19 cellular contexts compared by ENCODE assay signal in the genomic region with DNA sequence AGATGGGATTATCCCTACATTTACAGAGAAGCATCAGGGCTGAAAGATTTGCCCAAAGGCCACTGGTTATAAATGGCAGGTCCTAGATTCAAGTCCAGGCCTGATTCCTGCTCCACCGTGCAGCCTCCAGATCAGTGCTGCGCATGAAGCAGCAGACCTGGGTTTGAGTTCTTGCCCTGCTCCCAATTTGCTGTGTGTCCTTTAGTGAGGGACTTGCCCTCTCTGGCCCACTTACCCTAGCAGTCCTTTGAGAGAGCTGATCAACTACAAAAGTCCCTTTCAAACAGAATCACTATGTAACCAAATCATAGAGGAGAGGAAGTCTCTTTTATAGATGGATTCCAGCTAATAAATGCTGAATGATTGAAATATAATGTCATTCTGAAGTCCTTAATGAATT.
A peak's percentile ranks its signal among the peaks of the same experiment; 100 is the strongest.
DNase-seq lines count a peak whose midpoint lies in the region; ATAC-seq and TF ChIP-seq lines count a peak whose summit lies in the region.
"Had no signal": no experiment of that assay in that cellular context is flagged by ENCODE, and none has a peak within 500 bp of the region (broad histone marks: within the 10 kb centered on the region; RNA-seq: fewer than 3 reads in every experiment).

No MANE protein-coding gene starts in this region.

- H3K14ac ChIP-seq in IMR-90 (replicated peaks; ENCODE audit: low read depth, low read length): no peak overlapping the region

- H3K4me1 ChIP-seq in IMR-90 (ENCODE audit: control insufficient read depth, insufficient read depth, low read length) (peaks cover 25% of the 10 kb centered on the region), smooth muscle cell (ENCODE audit: low read depth) (peaks cover 25% of the 10 kb centered on the region)

- no TSS peak for BruUV-seq in IMR-90 (replicated peaks; lab: Mats Ljungman, UMichigan)

- no peak overlapping the region for H3K4me3 ChIP-seq in IMR-90 (ENCODE audit: insufficient read depth, low read depth, low read length)
- no peak overlapping the region for H3K4me3 ChIP-seq in smooth muscle cell
- H3K4me3 ChIP-seq: GM23338 had no signal

- H3K27ac Mint-ChIP-seq in chondrocyte (ENCODE audit: unreplicated experiment): no peak overlapping the region
- H3K27ac Mint-ChIP-seq in immature natural killer cell: no peak overlapping the region
- H3K27ac Mint-ChIP-seq: CD4-positive, CD25-positive, alpha-beta regulatory T cell; GM23338 had no signal

- H2AFZ ChIP-seq in IMR-90 (replicated peaks; ENCODE audit: low read length, poor library complexity) (no peak overlapping the region), smooth muscle cell (ENCODE audit: low read depth) (no peak overlapping the region)
- H2AFZ ChIP-seq: GM23338 had no signal

- TF ChIP-seq CTCF in IMR-90 (conservative IDR thresholded peaks at IDR 0.05; ENCODE audit: low read depth, low read length) (no peak), chondrocyte (IDR thresholded peaks at IDR 0.05) (no peak), smooth muscle cell (IDR thresholded peaks at IDR 0.05; ENCODE audit: borderline replicate concordance, insufficient read depth, poor library complexity, severe bottlenecking) (no peak)

- H3K18ac ChIP-seq in IMR-90 (ENCODE audit: low read depth, low read length): no peak overlapping the region

- peaks cover 38% of the 10 kb centered on the region for H3F3A ChIP-seq in smooth muscle cell (ENCODE audit: low read depth)

- H3K56ac ChIP-seq in IMR-90 (ENCODE audit: extremely low read depth, insufficient read depth, low read length): no peak overlapping the region

- no peak overlapping the region for H3K9ac ChIP-seq in IMR-90 (ENCODE audit: low read depth, low read length)
- H3K9ac ChIP-seq in smooth muscle cell (ENCODE audit: low read depth): no peak overlapping the region

- H3K4me1 Mint-ChIP-seq in chondrocyte (ENCODE audit: low read depth): peaks cover 49% of the 10 kb centered on the region
- peaks cover 7 to 10% of the 10 kb centered on the region in 2 donors for H3K4me1 Mint-ChIP-seq in immature natural killer cell
- H3K4me1 Mint-ChIP-seq: CD8-positive, alpha-beta memory T cell had no signal

- CTCF ChIA-PET in IMR-90 (lab: Yijun Ruan, JAX): no interaction called here

- DNase-seq in IMR-90: no peak
- peak; percentile 20 for DNase-seq in chondrocyte (ENCODE audit: low spot score)
- DNase-seq in smooth muscle cell (lab: John Stamatoyannopoulos, UW; ENCODE audit: unreplicated experiment): no peak
- no peak for DNase-seq in NCI-H510A (lab: John Stamatoyannopoulos, UW)
- DNase-seq in NCI-H1092 treated with DMSO at 0.1 percent for 48 hours (lab: John Stamatoyannopoulos, UW): no peak
- DNase-seq in immature natural killer cell: no peak
- DNase-seq: ACHN; BE2C; C1 segment of cervical spinal cord; CD4-positive, CD25-positive, alpha-beta regulatory T cell; CD8-positive, alpha-beta memory T cell; COR-L47; DMS 273 treated with DMSO at 0.1 percent for 48 hours; DMS53; DND-41; EL; H7 had no signal

- no peaks in the 10 kb centered on the region for H3K27me3 Mint-ChIP-seq in chondrocyte (ENCODE audit: low read depth)
- no peaks in the 10 kb centered on the region for H3K27me3 Mint-ChIP-seq in immature natural killer cell (ENCODE audit: low read depth in 3 of 3)

- H2AK9ac ChIP-seq in IMR-90 (replicated peaks; ENCODE audit: low read depth, low read length, poor library complexity): no peak overlapping the region

- peaks cover 11% of the 10 kb centered on the region for H3K79me2 ChIP-seq in smooth muscle cell (ENCODE audit: low read depth)

- 0 out of 3 replicates have a peak overlapping the region, but pooled peaks have one; percentile 30 for H2BK15ac ChIP-seq in IMR-90 (ENCODE audit: low read depth, low read length)

- POLR2A ChIA-PET in IMR-90 (lab: Charles Lee; ENCODE audit: unreplicated experiment): no interaction called here

- H3K27me3 ChIP-seq in IMR-90 (ENCODE audit: control insufficient read depth, insufficient read depth, low read length): no peaks in the 10 kb centered on the region
- no peaks in the 10 kb centered on the region for H3K27me3 ChIP-seq in smooth muscle cell (ENCODE audit: low read depth)
- H3K27me3 ChIP-seq: BE2C had no signal

- no peaks in the 10 kb centered on the region; the same call in 1 of the 2 replicates for H3K36me3 ChIP-seq in IMR-90 (ENCODE audit: control insufficient read depth, insufficient read depth, low read length)
- H3K36me3 ChIP-seq in smooth muscle cell (ENCODE audit: low read depth): no peaks in the 10 kb centered on the region
- H3K36me3 ChIP-seq: BE2C had no signal

- H3K36me3 Mint-ChIP-seq in chondrocyte (ENCODE audit: low read depth): peaks cover 13% of the 10 kb centered on the region
- H3K36me3 Mint-ChIP-seq in immature natural killer cell: no peaks in the 10 kb centered on the region
- H3K36me3 Mint-ChIP-seq: CD4-positive, CD25-positive, alpha-beta regulatory T cell; CD8-positive, alpha-beta memory T cell had no signal

- H3K27ac ChIP-seq in IMR-90 (ENCODE audit: insufficient read depth, low read length) (no peak overlapping the region), smooth muscle cell (ENCODE audit: low read depth) (peak overlapping the region; percentile 95)

- H2BK120ac ChIP-seq in IMR-90 (ENCODE audit: low read depth, low read length): no peak overlapping the region

- TF ChIP-seq POLR2A in IMR-90 (IDR thresholded peaks at IDR 0.05; ENCODE audit: low read depth, low read length): no peak

- H4K91ac ChIP-seq in IMR-90 (ENCODE audit: insufficient read depth, low read depth, low read length): 0 out of 2 replicates have a peak overlapping the region, but pooled peaks have one; percentile 1

- H3K4me2 ChIP-seq in IMR-90 (ENCODE audit: low read depth, low read length) (no peak overlapping the region), smooth muscle cell (no peak overlapping the region)
- H3K4me2 ChIP-seq: GM23338 had no signal

- H3K9me3 Mint-ChIP-seq in chondrocyte (ENCODE audit: low read depth): no peaks in the 10 kb centered on the region
- no peaks in the 10 kb centered on the region for H3K9me3 Mint-ChIP-seq in immature natural killer cell
- H3K9me3 Mint-ChIP-seq: CD4-positive, CD25-positive, alpha-beta regulatory T cell; CD8-positive, alpha-beta memory T cell; GM23338 had no signal

- H3K4ac ChIP-seq in IMR-90 (ENCODE audit: low read depth, low read length): no peak overlapping the region

- peaks cover 27% of the 10 kb centered on the region for H3K9me1 ChIP-seq in IMR-90 (ENCODE audit: insufficient read depth, low read length)

- no peak for ATAC-seq in IMR-90 (ENCODE audit: low read depth)
- ATAC-seq: GM23338, HCT116 had no signal

- in situ Hi-C loops in IMR-90 (cut with MboI; ENCODE audit: low sequenced_read_pairs): no loop called here

- H3K4me3 Mint-ChIP-seq in chondrocyte (ENCODE audit: unreplicated experiment): no peak overlapping the region
- H3K4me3 Mint-ChIP-seq in immature natural killer cell: no peak overlapping the region
- H3K4me3 Mint-ChIP-seq: CD4-positive, CD25-positive, alpha-beta regulatory T cell; CD8-positive, alpha-beta memory T cell; GM23338 had no signal

- H4K5ac ChIP-seq in IMR-90 (ENCODE audit: low read depth, low read length): no peak overlapping the region

- H3K23ac ChIP-seq in IMR-90 (ENCODE audit: low read depth, low read length): no peak overlapping the region

- intact Hi-C loops in IMR-90 (cut with micrococcal nuclease): no loop called here

- H2AK5ac ChIP-seq in IMR-90 (ENCODE audit: low read depth, low read length): no peak overlapping the region

- H4K20me1 ChIP-seq in IMR-90 (ENCODE audit: insufficient read depth, low read length): no peaks in the 10 kb centered on the region
- no peaks in the 10 kb centered on the region for H4K20me1 ChIP-seq in smooth muscle cell (ENCODE audit: low read depth)

- H2BK5ac ChIP-seq in IMR-90 (ENCODE audit: low read depth, low read length, poor library complexity, severe bottlenecking): no peak overlapping the region

- 100% methylated on average over 1 of the region's 2 CpGs; no CpG with 5 or more reads in 1 of the 2 experiments for WGBS in IMR-90 (ENCODE audit: extremely low coverage in 2 of 2, insufficient read length in 1 of 2), 2 experiments
- 94% methylated on average over 2 of the region's 2 CpGs for WGBS in smooth muscle cell (ENCODE audit: low lambda C conversion rate)

- H2BK20ac ChIP-seq in IMR-90 (ENCODE audit: low read depth, low read length): no peak overlapping the region

- no peak for TF ChIP-seq RAD21 in IMR-90 (IDR thresholded peaks at IDR 0.05; ENCODE audit: low read length)

- H3K9me3 ChIP-seq in IMR-90 (ENCODE audit: control insufficient read depth, insufficient read depth, low read length) (no peaks in the 10 kb centered on the region), smooth muscle cell (replicated peaks; ENCODE audit: low read depth) (no peaks in the 10 kb centered on the region)
- H3K9me3 ChIP-seq: BE2C had no signal

- dilution Hi-C loops in IMR-90 (cut with HindIII; ENCODE audit: low sequenced_read_pairs, unreplicated experiment): no loop called here

- H4K8ac ChIP-seq in IMR-90 (ENCODE audit: low read depth in 2 of 2, low read length in 2 of 2): no peak overlapping the region

- H3K79me1 ChIP-seq in IMR-90 (ENCODE audit: low read depth in 1 of 2, low read length in 2 of 2): peaks cover 4 to 31% of the 10 kb centered on the region in 2 experiments; a peak in 3 of 4 replicates

TF ChIP-seq in IMR-90, 13 proteins besides CTCF, POLR2A, EP300 and RAD21:
- TF ChIP-seq, protein P1, sequence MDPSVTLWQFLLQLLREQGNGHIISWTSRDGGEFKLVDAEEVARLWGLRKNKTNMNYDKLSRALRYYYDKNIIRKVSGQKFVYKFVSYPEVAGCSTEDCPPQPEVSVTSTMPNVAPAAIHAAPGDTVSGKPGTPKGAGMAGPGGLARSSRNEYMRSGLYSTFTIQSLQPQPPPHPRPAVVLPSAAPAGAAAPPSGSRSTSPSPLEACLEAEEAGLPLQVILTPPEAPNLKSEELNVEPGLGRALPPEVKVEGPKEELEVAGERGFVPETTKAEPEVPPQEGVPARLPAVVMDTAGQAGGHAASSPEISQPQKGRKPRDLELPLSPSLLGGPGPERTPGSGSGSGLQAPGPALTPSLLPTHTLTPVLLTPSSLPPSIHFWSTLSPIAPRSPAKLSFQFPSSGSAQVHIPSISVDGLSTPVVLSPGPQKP (IDR thresholded peaks at IDR 0.05; ENCODE audit: borderline replicate concordance, low read depth, low read length): no peak
- TF ChIP-seq MAZ (IDR thresholded peaks at IDR 0.05; ENCODE audit: borderline replicate concordance, low read depth, low read length) (no peak), CEBPB (IDR thresholded peaks at IDR 0.05; ENCODE audit: low read depth, low read length) (no peak), NFE2L2 (IDR thresholded peaks at IDR 0.05; ENCODE audit: low read depth, low read length) (no peak)
- TF ChIP-seq, protein P2, sequence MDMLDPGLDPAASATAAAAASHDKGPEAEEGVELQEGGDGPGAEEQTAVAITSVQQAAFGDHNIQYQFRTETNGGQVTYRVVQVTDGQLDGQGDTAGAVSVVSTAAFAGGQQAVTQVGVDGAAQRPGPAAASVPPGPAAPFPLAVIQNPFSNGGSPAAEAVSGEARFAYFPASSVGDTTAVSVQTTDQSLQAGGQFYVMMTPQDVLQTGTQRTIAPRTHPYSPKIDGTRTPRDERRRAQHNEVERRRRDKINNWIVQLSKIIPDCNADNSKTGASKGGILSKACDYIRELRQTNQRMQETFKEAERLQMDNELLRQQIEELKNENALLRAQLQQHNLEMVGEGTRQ (IDR thresholded peaks at IDR 0.05; ENCODE audit: low read depth, low read length): no peak
